8 cellular contexts compared by ENCODE assay signal in genomic region chr7:25862993-25863726, GRCh38.
DNase-seq lines count a peak whose midpoint lies in the region; ATAC-seq and TF ChIP-seq lines count a peak whose summit lies in the region.

No MANE protein-coding gene starts in this region.

- DNase-seq in activated CD4-positive, alpha-beta T cell treated with anti-CD3 and anti-CD28 coated beads for 36 hours, result no peak
- DNase-seq in activated CD4-positive, alpha-beta T cell treated with anti-CD3 and anti-CD28 coated beads for 4 hours, result no peak
- DNase-seq in NCI-H526 treated with DMSO at 0.1 percent for 48 hours (lab: John Stamatoyannopoulos, UW) (peak; percentile 73), gastrocnemius medialis (no peak), aorta (no peak), GM19238 (ENCODE audit: insufficient read length, low spot score) (no peak), upper lobe of left lung (no peak)
- no peak for DNase-seq in central memory CD8-positive, alpha-beta T cell (ENCODE audit: low spot score in 2 of 2)

- POLR2A ChIA-PET in activated CD4-positive, alpha-beta T cell treated with anti-CD3 and anti-CD28 coated beads for 36 hours (lab: Charles Lee), result interaction anchor here (1.2 kb wide), 1 partner anchor 738 kb away, joined by 5 read pairs; the partner anchor contains the start of gene CYCS

- peaks cover 26% of the 10 kb centered on the region for H3K4me1 Mint-ChIP-seq in activated CD4-positive, alpha-beta T cell treated with anti-CD3 and anti-CD28 coated beads for 36 hours
- peaks cover 13% of the 10 kb centered on the region for H3K4me1 Mint-ChIP-seq in central memory CD8-positive, alpha-beta T cell

- H3K27me3 Mint-ChIP-seq in activated CD4-positive, alpha-beta T cell treated with anti-CD3 and anti-CD28 coated beads for 36 hours, result peaks cover 51% of the 10 kb centered on the region
- H3K27me3 Mint-ChIP-seq in central memory CD8-positive, alpha-beta T cell, result peaks cover 7% of the 10 kb centered on the region

- peaks cover 5% of the 10 kb centered on the region for H3K9me3 Mint-ChIP-seq in activated CD4-positive, alpha-beta T cell treated with anti-CD3 and anti-CD28 coated beads for 36 hours (ENCODE audit: low read depth)
- peaks cover 5% of the 10 kb centered on the region for H3K9me3 Mint-ChIP-seq in central memory CD8-positive, alpha-beta T cell

- peaks cover 10 to 11% of the 10 kb centered on the region in 2 donors for H3K4me1 ChIP-seq in gastrocnemius medialis
- no peaks in the 10 kb centered on the region for H3K4me1 ChIP-seq in aorta (ENCODE audit: control insufficient read depth in 1 of 2, insufficient read depth in 2 of 2, low read length in 2 of 2)
- peaks cover 8 to 14% (median 11%) of the 10 kb centered on the region in 4 donors for H3K4me1 ChIP-seq in upper lobe of left lung

- H3K36me3 ChIP-seq in gastrocnemius medialis (no peaks in the 10 kb centered on the region), aorta (ENCODE audit: control insufficient read depth in 1 of 2, insufficient read depth in 2 of 2, low read length in 1 of 2) (no peaks in the 10 kb centered on the region), upper lobe of left lung (no peaks in the 10 kb centered on the region)

- H3K9me3 ChIP-seq in gastrocnemius medialis, result no peaks in the 10 kb centered on the region
- peaks cover 2% of the 10 kb centered on the region for H3K9me3 ChIP-seq in aorta (ENCODE audit: control insufficient read depth, low read length)
- H3K9me3 ChIP-seq in upper lobe of left lung, result peaks cover 0 to 16% (median 4%) of the 10 kb centered on the region in 4 donors

- WGBS in aorta, 2 donors, result 14% methylated on average over 13 of the region's 13 CpGs
- WGBS in upper lobe of left lung, 2 donors, result 9 to 11% methylated on average over 13 of the region's 13 CpGs

- in situ Hi-C loops in gastrocnemius medialis (cut with MboI; ENCODE audit: low sequenced_read_pairs in 4 of 4), result loop anchor here (10.0 to 25.0 kb wide), 5 partner anchors 324 to 1302 kb away; partner anchors contain the start of genes SKAP2 (in 2 of the 4), CBX3 (in 1 of the 4), HNRNPA2B1 (in 1 of the 4) and HOXA9 (in 1 of the 4)

- peak overlapping the region; percentile 37 to 44 (median 42) for H3K4me3 ChIP-seq in gastrocnemius medialis
- H3K4me3 ChIP-seq in aorta (ENCODE audit: low read length in 2 of 2), result no peak overlapping the region
- peak overlapping the region in 2 of 4 donors; percentile 17 to 19 for H3K4me3 ChIP-seq in upper lobe of left lung

- TF ChIP-seq POLR2A in gastrocnemius medialis (IDR thresholded peaks at IDR 0.05) (no peak), upper lobe of left lung (IDR thresholded peaks at IDR 0.05) (no peak)

- intact Hi-C loops in activated CD4-positive, alpha-beta T cell treated with anti-CD3 and anti-CD28 coated beads for 36 hours (cut with DNase I, micrococcal nuclease), result loop anchor here (1.0 to 5.0 kb wide), 6 partner anchors 88 to 1234 kb away; partner anchors contain the start of genes HOXA1 (in 2 of the 2), CBX3 (in 1 of the 2), HNRNPA2B1 (in 1 of the 2) and NFE2L3 (in 1 of the 2)
- intact Hi-C loops in gastrocnemius medialis (cut with DNase I; ENCODE audit: low total_unique reads) (loop anchor here (5.0 kb wide), 1 partner anchor 999 kb away; the partner anchor contains the start of gene SKAP2), aorta (cut with DNase I) (loop anchor here in 1 of 2 donors (1.0 to 10.0 kb wide), 3 partner anchors 338 to 992 kb away; partner anchors contain the start of gene CBX3)

- no peak for TF ChIP-seq EP300 in upper lobe of left lung (IDR thresholded peaks at IDR 0.05)

- ATAC-seq in activated CD4-positive, alpha-beta T cell treated with anti-CD3 and anti-CD28 coated beads for 36 hours, result no peak
- no peak for ATAC-seq in central memory CD8-positive, alpha-beta T cell (replicated peaks; ENCODE audit: extremely low read depth, poor library complexity, severe bottlenecking)
- ATAC-seq in gastrocnemius medialis (no peak), aorta (ENCODE audit: low FRiP score) (no peak), upper lobe of left lung (ENCODE audit: low FRiP score in 2 of 2) (no peak)

- TF ChIP-seq CTCF in gastrocnemius medialis (IDR thresholded peaks at IDR 0.05 in 4 of 5, conservative IDR thresholded peaks at IDR 0.05 in 1 of 5) (no peak), upper lobe of left lung (IDR thresholded peaks at IDR 0.05) (no peak)

- CTCF ChIA-PET in activated CD4-positive, alpha-beta T cell treated with anti-CD3 and anti-CD28 coated beads for 36 hours (lab: Charles Lee), result interaction anchor here (0.9 to 1.7 kb wide), 6 partner anchors 9 to 105 kb away, joined by 3 to 7 read pairs (median 4); no protein-coding TSS in a partner anchor

- H3K36me3 Mint-ChIP-seq in activated CD4-positive, alpha-beta T cell treated with anti-CD3 and anti-CD28 coated beads for 36 hours (ENCODE audit: low read depth), result peaks cover 3% of the 10 kb centered on the region
- H3K36me3 Mint-ChIP-seq in central memory CD8-positive, alpha-beta T cell (ENCODE audit: insufficient read depth), result peaks cover 34% of the 10 kb centered on the region

- H3K27ac ChIP-seq in gastrocnemius medialis, result peak overlapping the region; percentile 56 to 68 (median 66)
- H3K27ac ChIP-seq in aorta (ENCODE audit: low read depth in 1 of 2, low read length in 2 of 2), result no peak overlapping the region
- no peak overlapping the region for H3K27ac ChIP-seq in upper lobe of left lung

- peaks cover 42 to 53% (median 43%) of the 10 kb centered on the region in 3 donors for H3K27me3 ChIP-seq in gastrocnemius medialis
- H3K27me3 ChIP-seq in aorta (ENCODE audit: control insufficient read depth in 1 of 2, insufficient read depth in 2 of 2, low read length in 1 of 2), result peaks cover 0 to 4% of the 10 kb centered on the region in 2 donors
- H3K27me3 ChIP-seq in upper lobe of left lung, result peaks cover 0 to 85% (median 32%) of the 10 kb centered on the region in 4 donors

- no peak overlapping the region for H3K27ac Mint-ChIP-seq in activated CD4-positive, alpha-beta T cell treated with anti-CD3 and anti-CD28 coated beads for 36 hours
- H3K27ac Mint-ChIP-seq in central memory CD8-positive, alpha-beta T cell (ENCODE audit: low read depth), result peak overlapping the region; percentile 75

- peak overlapping the region; percentile 68 for H3K4me3 Mint-ChIP-seq in activated CD4-positive, alpha-beta T cell treated with anti-CD3 and anti-CD28 coated beads for 36 hours
- peak overlapping the region; percentile 53 for H3K4me3 Mint-ChIP-seq in central memory CD8-positive, alpha-beta T cell

Comparison
In these comparisons a context has a peak if more than half of its experiments do, and no peak if none do; other contexts are left out.
1. H3K27ac ChIP-seq: peak in gastrocnemius medialis (4 of 4); none in aorta (0 of 2) and upper lobe of left lung (0 of 4).
2. H3K4me3 ChIP-seq: peak in gastrocnemius medialis (4 of 4); none in aorta (0 of 2).